15 cellular contexts compared by ENCODE assay signal in the genomic region with DNA sequence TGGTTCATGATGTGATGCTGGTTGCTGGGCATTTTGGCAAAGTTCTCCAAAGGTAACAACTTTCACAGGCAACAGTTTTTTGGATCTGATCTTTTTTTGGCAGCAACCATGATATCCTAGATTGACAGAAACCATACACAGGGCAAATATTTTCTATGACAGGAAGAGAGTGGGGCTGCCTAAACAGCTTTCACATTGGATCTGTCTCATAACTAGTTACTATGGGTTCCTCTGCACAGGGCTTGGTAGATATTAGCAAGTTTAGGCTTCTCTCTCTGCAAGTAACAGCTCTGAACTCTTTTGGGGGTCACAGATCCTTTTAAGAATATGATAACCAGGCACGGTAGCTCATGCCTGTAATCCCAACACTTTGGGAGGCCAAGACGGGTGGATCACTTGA. TPM values are rescaled to one million over a fixed set of nuclear protein-coding genes. Genes with fewer than 3 reads are reported as not detected.
A peak's percentile ranks its signal among the peaks of the same experiment; 100 is the strongest.
DNase-seq lines count a peak whose midpoint lies in the region; ATAC-seq and TF ChIP-seq lines count a peak whose summit lies in the region.
"Had no signal": no experiment of that assay in that cellular context is flagged by ENCODE, and none has a peak within 500 bp of the region (broad histone marks: within the 10 kb centered on the region; RNA-seq: fewer than 3 reads in every experiment).

No MANE protein-coding gene starts in this region.

- DNase-seq in activated CD4-positive, alpha-beta T cell treated with anti-CD3 and anti-CD28 coated beads, Interleukin-2, amount 10 ng/mL, durations not matched to agents 24 days and 14 days = no peak
- DNase-seq in activated CD4-positive, alpha-beta T cell treated with anti-CD3 and anti-CD28 coated beads for 1 hour = no peak
- DNase-seq in CD8-positive, alpha-beta T cell = no peak
- DNase-seq in WERI-Rb-1 = no peak
- DNase-seq in activated naive CD8-positive, alpha-beta T cell treated with anti-CD3 and anti-CD28 coated beads, Interleukin-2, amount 50 U/mL, for 24 hours = no peak
- DNase-seq in NCI-H69 (lab: John Stamatoyannopoulos, UW) = no peak
- DNase-seq in HAP-1 (ENCODE audit: low spot score in 2 of 2) = no peak
- DNase-seq: CD8-positive, alpha-beta memory T cell; DMS79; H7; MG63; NCI-H1092 treated with DMSO at 0.1 percent for 48 hours; NCI-H510A treated with DMSO at 0.1 percent for 48 hours; RPMI8226 had no signal

- H3K4me1 Mint-ChIP-seq in activated CD4-positive, alpha-beta T cell treated with anti-CD3 and anti-CD28 coated beads, Interleukin-2, amount 10 ng/mL, durations not matched to agents 24 days and 14 days = peaks cover 14% of the 10 kb centered on the region
- peaks cover 4% of the 10 kb centered on the region for H3K4me1 Mint-ChIP-seq in CD8-positive, alpha-beta T cell (ENCODE audit: low read depth)
- H3K4me1 Mint-ChIP-seq in activated naive CD8-positive, alpha-beta T cell treated with anti-CD3 and anti-CD28 coated beads, Interleukin-2, amount 50 U/mL, for 24 hours = peaks cover 23% of the 10 kb centered on the region

- intact Hi-C loops in activated CD4-positive, alpha-beta T cell treated with anti-CD3 and anti-CD28 coated beads, Interleukin-2, amount 10 ng/mL, durations not matched to agents 24 days and 14 days (cut with micrococcal nuclease) = loop anchor here (10.0 kb wide), 1 partner anchor 160 kb away; no protein-coding TSS in a partner anchor
- intact Hi-C loops in CD8-positive, alpha-beta T cell (cut with DNase I, micrococcal nuclease) = no loop called here

- CTCF ChIA-PET in CD8-positive, alpha-beta T cell (lab: Charles Lee) = interaction anchor here (0.9 kb wide), 1 partner anchor 11 kb away, joined by 4 read pairs; no protein-coding TSS in a partner anchor

- no peak for TF ChIP-seq CTCF in CD8-positive, alpha-beta T cell (IDR thresholded peaks at IDR 0.05)
- no peak for TF ChIP-seq CTCF in WERI-Rb-1 (IDR thresholded peaks at IDR 0.05; ENCODE audit: low read depth, low read length)

- no peak for ATAC-seq in CD8-positive, alpha-beta T cell
- no peak for ATAC-seq in activated naive CD8-positive, alpha-beta T cell treated with anti-CD3 and anti-CD28 coated beads, Interleukin-2, amount 50 U/mL, for 24 hours

- H3K27me3 Mint-ChIP-seq in activated CD4-positive, alpha-beta T cell treated with anti-CD3 and anti-CD28 coated beads, Interleukin-2, amount 10 ng/mL, durations not matched to agents 24 days and 14 days = no peaks in the 10 kb centered on the region
- H3K27me3 Mint-ChIP-seq in CD8-positive, alpha-beta T cell (ENCODE audit: low read depth) = no peaks in the 10 kb centered on the region
- no peaks in the 10 kb centered on the region for H3K27me3 Mint-ChIP-seq in activated naive CD8-positive, alpha-beta T cell treated with anti-CD3 and anti-CD28 coated beads, Interleukin-2, amount 50 U/mL, for 24 hours
- H3K27me3 Mint-ChIP-seq: CD8-positive, alpha-beta memory T cell had no signal

- peaks cover 53% of the 10 kb centered on the region for H3K36me3 Mint-ChIP-seq in activated CD4-positive, alpha-beta T cell treated with anti-CD3 and anti-CD28 coated beads, Interleukin-2, amount 10 ng/mL, durations not matched to agents 24 days and 14 days (ENCODE audit: low read depth)
- H3K36me3 Mint-ChIP-seq in CD8-positive, alpha-beta T cell = peaks cover 73% of the 10 kb centered on the region
- peaks cover 22% of the 10 kb centered on the region for H3K36me3 Mint-ChIP-seq in activated naive CD8-positive, alpha-beta T cell treated with anti-CD3 and anti-CD28 coated beads, Interleukin-2, amount 50 U/mL, for 24 hours (ENCODE audit: low read depth)

- H3K27ac Mint-ChIP-seq in activated CD4-positive, alpha-beta T cell treated with anti-CD3 and anti-CD28 coated beads, Interleukin-2, amount 10 ng/mL, durations not matched to agents 24 days and 14 days = peak overlapping the region; percentile 66
- peak overlapping the region; percentile 33 for H3K27ac Mint-ChIP-seq in CD8-positive, alpha-beta T cell
- H3K27ac Mint-ChIP-seq in activated naive CD8-positive, alpha-beta T cell treated with anti-CD3 and anti-CD28 coated beads, Interleukin-2, amount 50 U/mL, for 24 hours = peak overlapping the region; percentile 36

- H3K9me3 ChIP-seq in CD8-positive, alpha-beta T cell (ENCODE audit: low read length) = no peaks in the 10 kb centered on the region
- H3K9me3 ChIP-seq in WERI-Rb-1 (ENCODE audit: severe bottlenecking) (no peaks in the 10 kb centered on the region), HAP-1 (no peaks in the 10 kb centered on the region)
- H3K9me3 ChIP-seq: BLaER1, MG63 had no signal

- no peaks in the 10 kb centered on the region for H3K9me3 Mint-ChIP-seq in activated CD4-positive, alpha-beta T cell treated with anti-CD3 and anti-CD28 coated beads, Interleukin-2, amount 10 ng/mL, durations not matched to agents 24 days and 14 days
- no peaks in the 10 kb centered on the region for H3K9me3 Mint-ChIP-seq in CD8-positive, alpha-beta T cell
- H3K9me3 Mint-ChIP-seq in activated naive CD8-positive, alpha-beta T cell treated with anti-CD3 and anti-CD28 coated beads, Interleukin-2, amount 50 U/mL, for 24 hours = no peaks in the 10 kb centered on the region
- H3K9me3 Mint-ChIP-seq: CD8-positive, alpha-beta memory T cell had no signal

- H3K4me1 ChIP-seq in CD8-positive, alpha-beta T cell (ENCODE audit: insufficient read depth, low read length) = no peaks in the 10 kb centered on the region
- no peaks in the 10 kb centered on the region for H3K4me1 ChIP-seq in HAP-1

- POLR2A ChIA-PET in CD8-positive, alpha-beta T cell (lab: Charles Lee) = no interaction called here

- no peak overlapping the region for H3K27ac ChIP-seq in CD8-positive, alpha-beta T cell (ENCODE audit: low read depth, low read length)
- peak overlapping the region; percentile 86 for H3K27ac ChIP-seq in WERI-Rb-1
- H3K27ac ChIP-seq: BLaER1 had no signal

- peaks cover 41% of the 10 kb centered on the region for H3K36me3 ChIP-seq in CD8-positive, alpha-beta T cell (ENCODE audit: insufficient read depth, low read length)
- peaks cover 54% of the 10 kb centered on the region for H3K36me3 ChIP-seq in WERI-Rb-1
- peaks cover 43% of the 10 kb centered on the region for H3K36me3 ChIP-seq in HAP-1 (replicated peaks)

- H3K4me3 ChIP-seq in CD8-positive, alpha-beta T cell (ENCODE audit: low read depth, low read length) = no peak overlapping the region
- no peak overlapping the region for H3K4me3 ChIP-seq in WERI-Rb-1 (ENCODE audit: low read depth, low read length)
- H3K4me3 ChIP-seq in HAP-1 = no peak overlapping the region
- H3K4me3 ChIP-seq: BLaER1, MG63 had no signal

- H3K4me3 Mint-ChIP-seq in activated CD4-positive, alpha-beta T cell treated with anti-CD3 and anti-CD28 coated beads, Interleukin-2, amount 10 ng/mL, durations not matched to agents 24 days and 14 days = no peak overlapping the region
- H3K4me3 Mint-ChIP-seq in CD8-positive, alpha-beta T cell = no peak overlapping the region
- no peak overlapping the region for H3K4me3 Mint-ChIP-seq in activated naive CD8-positive, alpha-beta T cell treated with anti-CD3 and anti-CD28 coated beads, Interleukin-2, amount 50 U/mL, for 24 hours
- H3K4me3 Mint-ChIP-seq: CD8-positive, alpha-beta memory T cell had no signal

- in situ Hi-C loops in HAP-1 (cut with MboI; ENCODE audit: low sequenced_read_pairs) = no loop called here

- H3K27me3 ChIP-seq in CD8-positive, alpha-beta T cell (ENCODE audit: insufficient read depth, low read length) = no peaks in the 10 kb centered on the region
- H3K27me3 ChIP-seq in WERI-Rb-1 (ENCODE audit: insufficient read depth, low read depth, severe bottlenecking) = no peaks in the 10 kb centered on the region
- H3K27me3 ChIP-seq in HAP-1 (ENCODE audit: low read depth) = no peaks in the 10 kb centered on the region
- H3K27me3 ChIP-seq: BLaER1, MG63 had no signal

RNA-seq across cellular contexts. Expression of a gene that starts 28.6 kb away (rescaled TPM):
- total RNA-seq in activated CD4-positive, alpha-beta T cell treated with anti-CD3 and anti-CD28 coated beads, Interleukin-2, amount 10 ng/mL, durations not matched to agents 24 days and 14 days = 38.3 and 42.1 TPM in 2 replicates
- total RNA-seq in CD8-positive, alpha-beta T cell = 10 to 100 TPM; 19.7 to 21.0 TPM

RNA-seq across cellular contexts. Expression of a gene that starts 28.8 kb away (rescaled TPM):
- 621 and 622 TPM in 2 replicates for total RNA-seq in activated CD4-positive, alpha-beta T cell treated with anti-CD3 and anti-CD28 coated beads, Interleukin-2, amount 10 ng/mL, durations not matched to agents 24 days and 14 days
- total RNA-seq in CD8-positive, alpha-beta T cell = 100 to 1,000 TPM; 142 TPM

RNA-seq across cellular contexts. Expression of a gene that starts 40.4 kb away (rescaled TPM):
- 19.6 and 24.4 TPM in 2 replicates for total RNA-seq in activated CD4-positive, alpha-beta T cell treated with anti-CD3 and anti-CD28 coated beads, Interleukin-2, amount 10 ng/mL, durations not matched to agents 24 days and 14 days
- total RNA-seq in CD8-positive, alpha-beta T cell = 10 to 100 TPM; 17.8 to 18.2 TPM

RNA-seq across cellular contexts. Expression of a gene that starts 55.9 kb away (rescaled TPM):
- 27.9 and 37.0 TPM in 2 replicates for total RNA-seq in activated CD4-positive, alpha-beta T cell treated with anti-CD3 and anti-CD28 coated beads, Interleukin-2, amount 10 ng/mL, durations not matched to agents 24 days and 14 days
- total RNA-seq in CD8-positive, alpha-beta T cell = 1 to 10 TPM; 5.6 to 6.1 TPM
